8 cellular contexts compared by ENCODE assay signal in genomic region chr3:4750306-4751056, GRCh38.
A peak's percentile ranks its signal among the peaks of the same experiment; 100 is the strongest.
DNase-seq lines count a peak whose midpoint lies in the region; ATAC-seq lines count a peak whose summit lies in the region.

No MANE protein-coding gene starts in this region.

- H3K9me3 Mint-ChIP-seq in activated T-cell treated with anti-CD3 and anti-CD28 coated beads, Interleukin-2, amount 50 U/mL, for 4 hours = no peaks in the 10 kb centered on the region
- no peaks in the 10 kb centered on the region for H3K9me3 Mint-ChIP-seq in memory B cell

- H3K27ac ChIP-seq in thymus (ENCODE audit: low read depth) = peak overlapping the region; percentile 53

- no peaks in the 10 kb centered on the region for H3K4me1 ChIP-seq in thymus (ENCODE audit: control insufficient read depth, insufficient read depth, low read length)

- no peaks in the 10 kb centered on the region for H3K27me3 ChIP-seq in thymus (ENCODE audit: control insufficient read depth, insufficient read depth)

- peak overlapping the region; percentile 47 for H3K4me3 Mint-ChIP-seq in activated T-cell treated with anti-CD3 and anti-CD28 coated beads, Interleukin-2, amount 50 U/mL, for 4 hours
- H3K4me3 Mint-ChIP-seq in memory B cell = no peak overlapping the region

- H3K4me1 Mint-ChIP-seq in activated T-cell treated with anti-CD3 and anti-CD28 coated beads, Interleukin-2, amount 50 U/mL, for 4 hours (ENCODE audit: low read depth) = peaks cover 32% of the 10 kb centered on the region
- peaks cover 17% of the 10 kb centered on the region for H3K4me1 Mint-ChIP-seq in memory B cell

- H3K27me3 Mint-ChIP-seq in activated T-cell treated with anti-CD3 and anti-CD28 coated beads, Interleukin-2, amount 50 U/mL, for 4 hours (ENCODE audit: low read depth) = no peaks in the 10 kb centered on the region
- no peaks in the 10 kb centered on the region for H3K27me3 Mint-ChIP-seq in memory B cell

- WGBS in thymus = 69% methylated on average over 7 of the region's 7 CpGs

- no peak overlapping the region for H3K4me3 ChIP-seq in thymus (ENCODE audit: low read length)

- H3K27ac Mint-ChIP-seq in memory B cell = peak overlapping the region; percentile 87

- peaks cover 41% of the 10 kb centered on the region for H3K36me3 Mint-ChIP-seq in activated T-cell treated with anti-CD3 and anti-CD28 coated beads, Interleukin-2, amount 50 U/mL, for 4 hours (ENCODE audit: insufficient read depth)
- H3K36me3 Mint-ChIP-seq in memory B cell = peaks cover 34% of the 10 kb centered on the region

- H3K9me3 ChIP-seq in thymus (ENCODE audit: control insufficient read depth) = no peaks in the 10 kb centered on the region

- DNase-seq in activated T-cell treated with anti-CD3 and anti-CD28 coated beads, Interleukin-2, amount 50 U/mL, for 4 hours = no peak
- DNase-seq in activated T-cell treated with anti-CD3 and anti-CD28 coated beads for 4 hours (no peak), memory B cell (ENCODE audit: low spot score in 2 of 2) (no peak)
- peak; percentile 68 for DNase-seq in central memory CD4-positive, alpha-beta T cell

- peak in 1 of 2 donors; percentile 46 for ATAC-seq in activated T-cell treated with anti-CD3 and anti-CD28 coated beads, Interleukin-2, amount 50 U/mL, for 4 hours
- no peak for ATAC-seq in memory B cell (ENCODE audit: low read depth)
- ATAC-seq in HG02588 (IDR thresholded peaks at IDR 0.05; ENCODE audit: unreplicated experiment) = no peak
- ATAC-seq in HG02642 (IDR thresholded peaks at IDR 0.05; ENCODE audit: poor library complexity, unreplicated experiment) = no peak
- ATAC-seq in HG03571 (IDR thresholded peaks at IDR 0.05; ENCODE audit: unreplicated experiment) = no peak

- peaks cover 25% of the 10 kb centered on the region for H3K36me3 ChIP-seq in thymus (ENCODE audit: control insufficient read depth, insufficient read depth)
